8 cellular contexts compared by ENCODE assay signal in genomic region chr2:233061591-233062446, GRCh38. TPM values are rescaled to one million over a fixed set of nuclear protein-coding genes. Genes with fewer than 3 reads are reported as not detected.
DNase-seq lines count a peak whose midpoint lies in the region; ATAC-seq lines count a peak whose summit lies in the region.

No MANE protein-coding gene starts in this region.

- H3K27me3 Mint-ChIP-seq in activated naive CD4-positive, alpha-beta T cell treated with anti-CD3 and anti-CD28 coated beads for 36 hours (ENCODE audit: low read depth), result no peaks in the 10 kb centered on the region
- H3K27me3 Mint-ChIP-seq in stimulated activated memory B cell treated with anti-CD40 and anti-IgM and Interleukin-4, amounts not matched to agents 10 μg/mL and 1 μg/mL and 100 μg/mL, for 72 hours, result no peaks in the 10 kb centered on the region

- no peaks in the 10 kb centered on the region for H3K9me3 Mint-ChIP-seq in activated naive CD4-positive, alpha-beta T cell treated with anti-CD3 and anti-CD28 coated beads for 36 hours
- no peaks in the 10 kb centered on the region for H3K9me3 Mint-ChIP-seq in stimulated activated memory B cell treated with anti-CD40 and anti-IgM and Interleukin-4, amounts not matched to agents 10 μg/mL and 1 μg/mL and 100 μg/mL, for 72 hours

- H3K4me1 Mint-ChIP-seq in activated naive CD4-positive, alpha-beta T cell treated with anti-CD3 and anti-CD28 coated beads for 36 hours (ENCODE audit: low read depth), result peaks cover 40% of the 10 kb centered on the region
- peaks cover 68% of the 10 kb centered on the region for H3K4me1 Mint-ChIP-seq in stimulated activated memory B cell treated with anti-CD40 and anti-IgM and Interleukin-4, amounts not matched to agents 10 μg/mL and 1 μg/mL and 100 μg/mL, for 72 hours

- peak; percentile 76 for DNase-seq in activated naive CD4-positive, alpha-beta T cell treated with anti-CD3 and anti-CD28 coated beads for 36 hours
- no peak for DNase-seq in activated naive CD4-positive, alpha-beta T cell treated with anti-CD3 and anti-CD28 coated beads, Interleukin-2, amount 50 U/mL, for 16 hours
- DNase-seq in activated CD8-positive, alpha-beta memory T cell treated with anti-CD3 and anti-CD28 coated beads, Interleukin-2, amount 50 U/mL, for 48 hours, result peak; percentile 68
- DNase-seq in hepatic stellate cell (ENCODE audit: low spot score) (peak; percentile 45), NCI-H510A (lab: John Stamatoyannopoulos, UW) (no peak), hippocampal formation (lab: John Stamatoyannopoulos, UW) (no peak)

- peak overlapping the region; percentile 98 for H3K4me3 Mint-ChIP-seq in activated naive CD4-positive, alpha-beta T cell treated with anti-CD3 and anti-CD28 coated beads for 36 hours
- H3K4me3 Mint-ChIP-seq in stimulated activated memory B cell treated with anti-CD40 and anti-IgM and Interleukin-4, amounts not matched to agents 10 μg/mL and 1 μg/mL and 100 μg/mL, for 72 hours, result peak overlapping the region; percentile 99

- peak; percentile 35 for ATAC-seq in HG03521 (IDR thresholded peaks at IDR 0.05; ENCODE audit: unreplicated experiment)
- peak; percentile 28 for ATAC-seq in stimulated activated memory B cell treated with anti-CD40 and anti-IgM and Interleukin-4, amounts not matched to agents 10 μg/mL and 1 μg/mL and 100 μg/mL, for 72 hours

- H3K36me3 Mint-ChIP-seq in activated naive CD4-positive, alpha-beta T cell treated with anti-CD3 and anti-CD28 coated beads for 36 hours (ENCODE audit: low read depth), result peaks cover 16% of the 10 kb centered on the region
- peaks cover 58% of the 10 kb centered on the region for H3K36me3 Mint-ChIP-seq in stimulated activated memory B cell treated with anti-CD40 and anti-IgM and Interleukin-4, amounts not matched to agents 10 μg/mL and 1 μg/mL and 100 μg/mL, for 72 hours

- intact Hi-C loops in activated naive CD4-positive, alpha-beta T cell treated with anti-CD3 and anti-CD28 coated beads for 36 hours (cut with micrococcal nuclease), result loop anchor here (1.0 to 10.0 kb wide), 8 partner anchors 19 to 510 kb away; partner anchors contain the start of genes EIF4E2, GIGYF2, TIGD1 and USP40

- CTCF ChIA-PET in activated naive CD4-positive, alpha-beta T cell treated with anti-CD3 and anti-CD28 coated beads for 36 hours (lab: Charles Lee), result interaction anchor here (0.5 to 4.4 kb wide), 11 partner anchors 9 to 320 kb away, joined by 3 to 41 read pairs (median 6); partner anchors contain the start of gene ATG16L1

- peak overlapping the region; percentile 98 for H3K27ac Mint-ChIP-seq in activated naive CD4-positive, alpha-beta T cell treated with anti-CD3 and anti-CD28 coated beads for 36 hours
- peak overlapping the region; percentile 95 for H3K27ac Mint-ChIP-seq in stimulated activated memory B cell treated with anti-CD40 and anti-IgM and Interleukin-4, amounts not matched to agents 10 μg/mL and 1 μg/mL and 100 μg/mL, for 72 hours

RNA-seq across cellular contexts. Expression of gene INPP5D, which starts 1.7 kb away (rescaled TPM):
- 10 to 100 TPM; 50.9 to 51.0 TPM for total RNA-seq in activated naive CD4-positive, alpha-beta T cell treated with anti-CD3 and anti-CD28 coated beads for 36 hours

RNA-seq across cellular contexts. Expression of gene NEU2, which starts 29.3 kb away (rescaled TPM):
- not detected for total RNA-seq in activated naive CD4-positive, alpha-beta T cell treated with anti-CD3 and anti-CD28 coated beads for 36 hours

RNA-seq across cellular contexts. Expression of gene NGEF, which starts 48.8 kb away (rescaled TPM):
- under 1 TPM in 1 of 2 experiments, not detected in 1; 0.12 TPM for total RNA-seq in activated naive CD4-positive, alpha-beta T cell treated with anti-CD3 and anti-CD28 coated beads for 36 hours

Comparison
In these comparisons a context has a peak if more than half of its experiments do, and no peak if none do; other contexts are left out.
1. DNase-seq: peak in activated naive CD4-positive, alpha-beta T cell treated with anti-CD3 and anti-CD28 coated beads for 36 hours (single experiment), activated CD8-positive, alpha-beta memory T cell treated with anti-CD3 and anti-CD28 coated beads, Interleukin-2, amount 50 U/mL, for 48 hours (single experiment) and hepatic stellate cell (single experiment); none in activated naive CD4-positive, alpha-beta T cell treated with anti-CD3 and anti-CD28 coated beads, Interleukin-2, amount 50 U/mL, for 16 hours (single experiment), NCI-H510A (single experiment) and hippocampal formation (0 of 2).